1 cellular context compared by ENCODE assay signal in the genomic region with DNA sequence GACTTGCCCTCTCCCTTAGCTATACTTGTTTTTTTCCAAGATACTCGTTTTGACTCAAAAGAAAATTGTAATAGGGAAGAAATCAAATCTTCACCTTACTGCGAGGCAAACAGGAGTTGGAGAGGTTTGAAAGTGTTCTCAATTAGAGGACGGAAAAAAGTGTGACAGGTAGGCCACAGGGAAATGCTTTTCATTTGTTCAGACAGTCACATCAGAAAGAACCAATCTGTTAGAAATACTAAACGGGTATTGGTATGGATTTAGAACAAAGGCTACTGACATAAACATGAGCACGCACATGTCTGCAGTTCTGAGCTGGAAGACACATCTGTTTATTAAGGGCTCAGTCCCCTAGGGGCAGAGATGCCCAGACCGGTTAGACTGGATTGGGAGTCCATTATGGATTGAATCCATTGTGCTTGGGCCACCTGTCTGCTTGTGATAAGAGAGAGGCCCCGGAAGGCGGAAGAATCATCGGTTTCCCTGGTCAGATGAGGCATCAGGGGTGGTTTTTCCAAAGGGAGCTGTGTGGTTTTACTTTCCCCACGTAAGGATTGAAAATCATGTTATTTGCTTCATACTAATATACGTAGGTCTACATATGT.
A peak's percentile ranks its signal among the peaks of the same experiment; 100 is the strongest.
TF ChIP-seq lines count a peak whose summit lies in the region.

No MANE protein-coding gene starts in this region.

TF ChIP-seq in K562, 482 proteins besides CTCF, POLR2A, EP300 and RAD21 (continued from another document and continues in another):
- TF ChIP-seq, protein P1, sequence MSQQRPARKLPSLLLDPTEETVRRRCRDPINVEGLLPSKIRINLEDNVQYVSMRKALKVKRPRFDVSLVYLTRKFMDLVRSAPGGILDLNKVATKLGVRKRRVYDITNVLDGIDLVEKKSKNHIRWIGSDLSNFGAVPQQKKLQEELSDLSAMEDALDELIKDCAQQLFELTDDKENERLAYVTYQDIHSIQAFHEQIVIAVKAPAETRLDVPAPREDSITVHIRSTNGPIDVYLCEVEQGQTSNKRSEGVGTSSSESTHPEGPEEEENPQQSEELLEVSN (IDR thresholded peaks at IDR 0.05; ENCODE audit: borderline replicate concordance in 1 of 2, extremely low read depth in 1 of 2, insufficient read depth in 1 of 2, insufficient read length in 1 of 2, low read depth in 1 of 2, low read length in 1 of 2, poor library complexity in 1 of 2, severe bottlenecking in 1 of 2), result no peak
- TF ChIP-seq, protein P2, sequence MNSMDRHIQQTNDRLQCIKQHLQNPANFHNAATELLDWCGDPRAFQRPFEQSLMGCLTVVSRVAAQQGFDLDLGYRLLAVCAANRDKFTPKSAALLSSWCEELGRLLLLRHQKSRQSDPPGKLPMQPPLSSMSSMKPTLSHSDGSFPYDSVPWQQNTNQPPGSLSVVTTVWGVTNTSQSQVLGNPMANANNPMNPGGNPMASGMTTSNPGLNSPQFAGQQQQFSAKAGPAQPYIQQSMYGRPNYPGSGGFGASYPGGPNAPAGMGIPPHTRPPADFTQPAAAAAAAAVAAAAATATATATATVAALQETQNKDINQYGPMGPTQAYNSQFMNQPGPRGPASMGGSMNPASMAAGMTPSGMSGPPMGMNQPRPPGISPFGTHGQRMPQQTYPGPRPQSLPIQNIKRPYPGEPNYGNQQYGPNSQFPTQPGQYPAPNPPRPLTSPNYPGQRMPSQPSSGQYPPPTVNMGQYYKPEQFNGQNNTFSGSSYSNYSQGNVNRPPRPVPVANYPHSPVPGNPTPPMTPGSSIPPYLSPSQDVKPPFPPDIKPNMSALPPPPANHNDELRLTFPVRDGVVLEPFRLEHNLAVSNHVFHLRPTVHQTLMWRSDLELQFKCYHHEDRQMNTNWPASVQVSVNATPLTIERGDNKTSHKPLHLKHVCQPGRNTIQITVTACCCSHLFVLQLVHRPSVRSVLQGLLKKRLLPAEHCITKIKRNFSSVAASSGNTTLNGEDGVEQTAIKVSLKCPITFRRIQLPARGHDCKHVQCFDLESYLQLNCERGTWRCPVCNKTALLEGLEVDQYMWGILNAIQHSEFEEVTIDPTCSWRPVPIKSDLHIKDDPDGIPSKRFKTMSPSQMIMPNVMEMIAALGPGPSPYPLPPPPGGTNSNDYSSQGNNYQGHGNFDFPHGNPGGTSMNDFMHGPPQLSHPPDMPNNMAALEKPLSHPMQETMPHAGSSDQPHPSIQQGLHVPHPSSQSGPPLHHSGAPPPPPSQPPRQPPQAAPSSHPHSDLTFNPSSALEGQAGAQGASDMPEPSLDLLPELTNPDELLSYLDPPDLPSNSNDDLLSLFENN (IDR thresholded peaks at IDR 0.05; ENCODE audit: low read depth in 2 of 2, low read length in 2 of 2), result no peak
- TF ChIP-seq ERF (CRISPR knock-in tag; IDR thresholded peaks at IDR 0.05) (0 out of 2 replicates have a peak, but pooled peaks have one; percentile 29), NR3C1 (CRISPR knock-in tag; IDR thresholded peaks at IDR 0.05) (no peak), JUND (IDR thresholded peaks at IDR 0.05; ENCODE audit: borderline replicate concordance, low read depth, low read length) (0 out of 2 replicates have a peak, but pooled peaks have one; percentile 17), JUND (tag; IDR thresholded peaks at IDR 0.05; ENCODE audit: borderline replicate concordance, low read depth, low read length) (no peak), IRF1 (CRISPR knock-in tag; IDR thresholded peaks at IDR 0.05; ENCODE audit: borderline replicate concordance) (no peak), FIP1L1 (IDR thresholded peaks at IDR 0.05; ENCODE audit: low read depth, low read length, poor library complexity, severe bottlenecking) (no peak), CXXC5 (CRISPR knock-in tag; IDR thresholded peaks at IDR 0.05) (peak; percentile 57), COPS2 (conservative IDR thresholded peaks at IDR 0.05) (no peak), RFX5 (IDR thresholded peaks at IDR 0.05; ENCODE audit: low read depth, low read length) (no peak), TEAD2 (tag; IDR thresholded peaks at IDR 0.05) (no peak), SLC30A9 (CRISPR knock-in tag; IDR thresholded peaks at IDR 0.05) (no peak), JUNB (CRISPR knock-in tag; conservative IDR thresholded peaks at IDR 0.05) (no peak), PHB (CRISPR knock-in tag; IDR thresholded peaks at IDR 0.05) (no peak), TFAP4 (CRISPR knock-in tag; IDR thresholded peaks at IDR 0.05; ENCODE audit: borderline replicate concordance) (0 out of 2 replicates have a peak, but pooled peaks have one; percentile 29), PHF20 (IDR thresholded peaks at IDR 0.05; ENCODE audit: partially characterized antibody) (no peak), CC2D1A (IDR thresholded peaks at IDR 0.05) (peak; percentile 61; the same call in 1 of the 2 replicates), SNRNP70 (optimal IDR thresholded peaks at IDR 0.05; ENCODE audit: low read depth, low read length) (no peak), SMARCB1 (IDR thresholded peaks at IDR 0.05; ENCODE audit: insufficient read length, low read depth) (no peak), RNF219 (CRISPR knock-in tag; IDR thresholded peaks at IDR 0.05) (no peak), RHOXF2B (CRISPR knock-in tag; conservative IDR thresholded peaks at IDR 0.05) (0 out of 2 replicates have a peak, but pooled peaks have one; percentile 45), MYNN (IDR thresholded peaks at IDR 0.05) (no peak), MYNN (CRISPR knock-in tag; IDR thresholded peaks at IDR 0.05) (no peak), PYGO2 (tag; IDR thresholded peaks at IDR 0.05) (no peak; the same call in 1 of the 2 replicates), NFRKB (IDR thresholded peaks at IDR 0.05; ENCODE audit: low read depth) (no peak), KDM5B (IDR thresholded peaks at IDR 0.05; ENCODE audit: insufficient replicate concordance, low read depth, low read length) (no peak), LEF1 (IDR thresholded peaks at IDR 0.05) (peak; percentile 36; the same call in 1 of the 2 replicates), POLR3G (IDR thresholded peaks at IDR 0.05; ENCODE audit: extremely low read depth, insufficient read length, insufficient replicate concordance) (no peak), ZNF764 (CRISPR knock-in tag; IDR thresholded peaks at IDR 0.05; ENCODE audit: low read depth) (no peak), ADNP (tag; IDR thresholded peaks at IDR 0.05) (0 out of 2 replicates have a peak, but pooled peaks have one; percentile 33), ZBTB33 (CRISPR knock-in tag; IDR thresholded peaks at IDR 0.05) (no peak), ILF3 (IDR thresholded peaks at IDR 0.05; ENCODE audit: borderline replicate concordance) (no peak), GATA2 (CRISPR knock-in tag; IDR thresholded peaks at IDR 0.05) (peak; percentile 73), RCOR1 (IDR thresholded peaks at IDR 0.05; ENCODE audit: borderline replicate concordance in 1 of 2, low read depth in 2 of 2, low read length in 2 of 2) (peak in 1 of 2 experiments; percentile 41; a peak in 1 of 4 replicates), MLX (CRISPR knock-in tag; conservative IDR thresholded peaks at IDR 0.05) (no peak), ZNF696 (CRISPR knock-in tag; conservative IDR thresholded peaks at IDR 0.05) (no peak), ZNF212 (CRISPR knock-in tag; IDR thresholded peaks at IDR 0.05) (no peak), HDAC2 (IDR thresholded peaks at IDR 0.05) (0 out of 2 replicates have a peak, but pooled peaks have one; percentile 16), NCOA4 (IDR thresholded peaks at IDR 0.05; ENCODE audit: partially characterized antibody) (no peak)
- TF ChIP-seq, protein P3, sequence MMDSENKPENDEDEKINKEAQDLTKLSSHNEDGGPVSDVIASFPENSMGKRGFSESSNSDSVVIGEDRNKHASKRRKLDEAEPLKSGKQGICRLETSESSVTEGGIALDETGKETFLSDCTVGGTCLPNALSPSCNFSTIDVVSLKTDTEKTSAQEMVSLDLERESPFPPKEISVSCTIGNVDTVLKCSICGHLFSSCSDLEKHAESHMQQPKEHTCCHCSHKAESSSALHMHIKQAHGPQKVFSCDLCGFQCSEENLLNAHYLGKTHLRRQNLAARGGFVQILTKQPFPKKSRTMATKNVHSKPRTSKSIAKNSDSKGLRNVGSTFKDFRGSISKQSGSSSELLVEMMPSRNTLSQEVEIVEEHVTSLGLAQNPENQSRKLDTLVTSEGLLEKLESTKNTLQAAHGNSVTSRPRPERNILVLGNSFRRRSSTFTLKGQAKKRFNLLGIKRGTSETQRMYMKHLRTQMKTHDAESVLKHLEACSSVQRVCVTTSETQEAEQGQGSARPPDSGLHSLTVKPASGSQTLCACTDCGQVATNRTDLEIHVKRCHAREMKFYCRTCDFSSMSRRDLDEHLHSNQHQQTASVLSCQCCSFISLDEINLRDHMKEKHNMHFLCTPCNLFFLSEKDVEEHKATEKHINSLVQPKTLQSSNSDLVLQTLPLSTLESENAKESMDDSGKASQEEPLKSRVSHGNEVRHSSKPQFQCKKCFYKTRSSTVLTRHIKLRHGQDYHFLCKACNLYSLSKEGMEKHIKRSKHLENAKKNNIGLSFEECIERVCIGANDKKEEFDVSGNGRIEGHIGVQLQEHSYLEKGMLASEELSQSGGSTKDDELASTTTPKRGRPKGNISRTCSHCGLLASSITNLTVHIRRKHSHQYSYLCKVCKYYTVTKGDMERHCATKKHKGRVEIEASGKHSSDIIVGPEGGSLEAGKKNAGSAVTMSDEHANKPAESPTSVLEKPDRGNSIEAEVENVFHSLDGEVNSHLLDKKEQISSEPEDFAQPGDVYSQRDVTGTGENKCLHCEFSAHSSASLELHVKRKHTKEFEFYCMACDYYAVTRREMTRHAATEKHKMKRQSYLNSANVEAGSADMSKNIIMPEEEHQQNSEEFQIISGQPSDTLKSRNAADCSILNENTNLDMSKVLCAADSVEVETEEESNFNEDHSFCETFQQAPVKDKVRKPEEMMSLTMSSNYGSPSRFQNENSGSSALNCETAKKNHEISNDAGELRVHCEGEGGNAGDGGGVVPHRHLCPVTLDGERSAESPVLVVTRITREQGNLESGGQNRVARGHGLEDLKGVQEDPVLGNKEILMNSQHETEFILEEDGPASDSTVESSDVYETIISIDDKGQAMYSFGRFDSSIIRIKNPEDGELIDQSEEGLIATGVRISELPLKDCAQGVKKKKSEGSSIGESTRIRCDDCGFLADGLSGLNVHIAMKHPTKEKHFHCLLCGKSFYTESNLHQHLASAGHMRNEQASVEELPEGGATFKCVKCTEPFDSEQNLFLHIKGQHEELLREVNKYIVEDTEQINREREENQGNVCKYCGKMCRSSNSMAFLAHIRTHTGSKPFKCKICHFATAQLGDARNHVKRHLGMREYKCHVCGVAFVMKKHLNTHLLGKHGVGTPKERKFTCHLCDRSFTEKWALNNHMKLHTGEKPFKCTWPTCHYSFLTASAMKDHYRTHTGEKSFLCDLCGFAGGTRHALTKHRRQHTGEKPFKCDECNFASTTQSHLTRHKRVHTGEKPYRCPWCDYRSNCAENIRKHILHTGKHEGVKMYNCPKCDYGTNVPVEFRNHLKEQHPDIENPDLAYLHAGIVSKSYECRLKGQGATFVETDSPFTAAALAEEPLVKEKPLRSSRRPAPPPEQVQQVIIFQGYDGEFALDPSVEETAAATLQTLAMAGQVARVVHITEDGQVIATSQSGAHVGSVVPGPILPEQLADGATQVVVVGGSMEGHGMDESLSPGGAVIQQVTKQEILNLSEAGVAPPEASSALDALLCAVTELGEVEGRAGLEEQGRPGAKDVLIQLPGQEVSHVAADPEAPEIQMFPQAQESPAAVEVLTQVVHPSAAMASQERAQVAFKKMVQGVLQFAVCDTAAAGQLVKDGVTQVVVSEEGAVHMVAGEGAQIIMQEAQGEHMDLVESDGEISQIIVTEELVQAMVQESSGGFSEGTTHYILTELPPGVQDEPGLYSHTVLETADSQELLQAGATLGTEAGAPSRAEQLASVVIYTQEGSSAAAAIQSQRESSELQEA (IDR thresholded peaks at IDR 0.05; ENCODE audit: low read depth), result no peak
